In the genomic region with DNA sequence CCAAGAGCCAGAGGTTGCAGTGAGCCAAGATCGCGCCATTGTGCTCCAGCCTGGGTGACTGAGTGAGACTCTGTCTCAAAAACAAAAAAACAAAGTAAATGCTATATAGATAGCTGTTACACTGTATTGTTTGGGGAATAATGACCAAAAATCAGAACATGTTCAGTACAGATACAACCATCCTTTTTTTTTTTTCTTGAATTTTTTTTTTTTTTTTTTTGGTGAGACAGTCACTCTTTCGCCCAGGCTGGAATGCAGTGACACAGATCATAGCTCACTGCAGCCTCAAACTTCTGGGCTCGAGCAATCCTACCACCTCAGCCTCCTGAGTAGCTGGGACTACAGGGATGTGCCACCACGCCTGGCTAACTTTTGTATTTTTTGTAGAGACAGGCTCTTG, we compare ENCODE assay signal across 1 cellular context.
TF ChIP-seq lines count a peak whose summit lies in the region.

No MANE protein-coding gene starts in this region.

TF ChIP-seq in HEK293, 187 proteins besides CTCF, POLR2A, EP300 and RAD21 (continued from another document):
- TF ChIP-seq, protein P1, sequence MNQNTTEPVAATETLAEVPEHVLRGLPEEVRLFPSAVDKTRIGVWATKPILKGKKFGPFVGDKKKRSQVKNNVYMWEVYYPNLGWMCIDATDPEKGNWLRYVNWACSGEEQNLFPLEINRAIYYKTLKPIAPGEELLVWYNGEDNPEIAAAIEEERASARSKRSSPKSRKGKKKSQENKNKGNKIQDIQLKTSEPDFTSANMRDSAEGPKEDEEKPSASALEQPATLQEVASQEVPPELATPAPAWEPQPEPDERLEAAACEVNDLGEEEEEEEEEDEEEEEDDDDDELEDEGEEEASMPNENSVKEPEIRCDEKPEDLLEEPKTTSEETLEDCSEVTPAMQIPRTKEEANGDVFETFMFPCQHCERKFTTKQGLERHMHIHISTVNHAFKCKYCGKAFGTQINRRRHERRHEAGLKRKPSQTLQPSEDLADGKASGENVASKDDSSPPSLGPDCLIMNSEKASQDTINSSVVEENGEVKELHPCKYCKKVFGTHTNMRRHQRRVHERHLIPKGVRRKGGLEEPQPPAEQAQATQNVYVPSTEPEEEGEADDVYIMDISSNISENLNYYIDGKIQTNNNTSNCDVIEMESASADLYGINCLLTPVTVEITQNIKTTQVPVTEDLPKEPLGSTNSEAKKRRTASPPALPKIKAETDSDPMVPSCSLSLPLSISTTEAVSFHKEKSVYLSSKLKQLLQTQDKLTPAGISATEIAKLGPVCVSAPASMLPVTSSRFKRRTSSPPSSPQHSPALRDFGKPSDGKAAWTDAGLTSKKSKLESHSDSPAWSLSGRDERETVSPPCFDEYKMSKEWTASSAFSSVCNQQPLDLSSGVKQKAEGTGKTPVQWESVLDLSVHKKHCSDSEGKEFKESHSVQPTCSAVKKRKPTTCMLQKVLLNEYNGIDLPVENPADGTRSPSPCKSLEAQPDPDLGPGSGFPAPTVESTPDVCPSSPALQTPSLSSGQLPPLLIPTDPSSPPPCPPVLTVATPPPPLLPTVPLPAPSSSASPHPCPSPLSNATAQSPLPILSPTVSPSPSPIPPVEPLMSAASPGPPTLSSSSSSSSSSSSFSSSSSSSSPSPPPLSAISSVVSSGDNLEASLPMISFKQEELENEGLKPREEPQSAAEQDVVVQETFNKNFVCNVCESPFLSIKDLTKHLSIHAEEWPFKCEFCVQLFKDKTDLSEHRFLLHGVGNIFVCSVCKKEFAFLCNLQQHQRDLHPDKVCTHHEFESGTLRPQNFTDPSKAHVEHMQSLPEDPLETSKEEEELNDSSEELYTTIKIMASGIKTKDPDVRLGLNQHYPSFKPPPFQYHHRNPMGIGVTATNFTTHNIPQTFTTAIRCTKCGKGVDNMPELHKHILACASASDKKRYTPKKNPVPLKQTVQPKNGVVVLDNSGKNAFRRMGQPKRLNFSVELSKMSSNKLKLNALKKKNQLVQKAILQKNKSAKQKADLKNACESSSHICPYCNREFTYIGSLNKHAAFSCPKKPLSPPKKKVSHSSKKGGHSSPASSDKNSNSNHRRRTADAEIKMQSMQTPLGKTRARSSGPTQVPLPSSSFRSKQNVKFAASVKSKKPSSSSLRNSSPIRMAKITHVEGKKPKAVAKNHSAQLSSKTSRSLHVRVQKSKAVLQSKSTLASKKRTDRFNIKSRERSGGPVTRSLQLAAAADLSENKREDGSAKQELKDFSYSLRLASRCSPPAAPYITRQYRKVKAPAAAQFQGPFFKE (tag by site-specific recombination; IDR thresholded peaks at IDR 0.05; ENCODE audit: borderline replicate concordance) = no peak
